18 cellular contexts compared by ENCODE assay signal in the genomic region with DNA sequence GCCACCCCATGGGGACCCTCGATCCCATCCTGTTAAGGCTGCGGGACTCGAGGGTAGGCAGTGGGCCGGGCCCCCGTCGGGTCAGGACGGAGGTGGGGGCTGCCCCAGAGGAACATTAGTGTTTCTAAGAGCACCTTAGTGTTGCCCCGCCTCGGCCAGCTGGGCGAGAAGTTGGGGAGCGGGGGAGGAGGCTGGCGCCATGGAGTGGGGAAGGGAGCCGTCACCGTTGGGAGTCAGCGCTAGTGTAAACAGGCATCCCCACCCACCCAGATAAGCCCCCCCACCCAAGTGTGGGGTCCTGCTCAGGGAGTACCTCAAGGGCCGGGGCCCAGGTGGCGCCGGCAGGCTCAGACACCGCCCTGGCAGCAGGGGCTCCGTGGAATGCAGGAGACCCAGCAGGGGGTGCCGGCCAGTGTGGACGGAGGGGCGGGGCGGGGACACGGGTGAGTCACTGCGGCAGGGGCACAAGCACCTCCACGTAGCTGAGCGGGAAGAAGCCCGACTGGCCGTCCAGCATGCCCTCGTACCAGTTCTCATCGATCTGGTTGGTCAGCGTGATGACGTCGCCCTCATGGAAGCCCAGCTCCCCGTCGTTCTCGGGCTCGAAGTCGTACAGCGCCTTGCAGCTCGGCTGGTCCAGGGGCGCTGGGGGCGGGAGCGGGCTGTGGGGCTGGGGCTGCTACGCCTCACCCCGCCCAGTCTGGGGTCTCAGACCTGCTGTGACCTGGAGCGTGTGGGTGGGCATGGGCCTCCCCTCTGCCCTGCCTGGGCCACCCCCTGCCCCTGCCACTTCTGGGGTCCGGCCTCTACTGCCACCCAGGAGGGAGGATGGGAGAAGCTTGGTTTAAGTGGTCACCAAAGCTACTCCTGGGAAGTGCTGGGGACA. TPM values are rescaled to one million over a fixed set of nuclear protein-coding genes. Genes with fewer than 3 reads are reported as not detected.
DNase-seq lines count a peak whose midpoint lies in the region; ATAC-seq, FAIRE-seq and TF ChIP-seq lines count a peak whose summit lies in the region.
"Had no signal": no experiment of that assay in that cellular context is flagged by ENCODE, and none has a peak within 500 bp of the region (broad histone marks: within the 10 kb centered on the region; RNA-seq: fewer than 3 reads in every experiment).

No MANE protein-coding gene starts in this region.

- H3K27ac Mint-ChIP-seq in chondrocyte (ENCODE audit: unreplicated experiment) = no peak overlapping the region

- H3K27me3 ChIP-seq in right cardiac atrium (ENCODE audit: control insufficient read depth, insufficient read depth) = no peaks in the 10 kb centered on the region
- H3K27me3 ChIP-seq in mesenchymal stem cell (ENCODE audit: control insufficient read depth in 1 of 2, insufficient read depth in 1 of 2, low read length in 2 of 2) = no peaks in the 10 kb centered on the region
- H3K27me3 ChIP-seq in vagina = no peaks in the 10 kb centered on the region
- H3K27me3 ChIP-seq: MG63, SJCRH30 had no signal

- no peak overlapping the region for H3K4me3 ChIP-seq in right cardiac atrium (ENCODE audit: low read length)
- no peak overlapping the region for H3K4me3 ChIP-seq in mesenchymal stem cell (ENCODE audit: insufficient read depth in 1 of 2, low read depth in 1 of 2, low read length in 2 of 2)
- no peak overlapping the region for H3K4me3 ChIP-seq in vagina
- H3K4me3 ChIP-seq: MG63, psoas muscle, SJCRH30 had no signal

- TF ChIP-seq POLR2A in vagina (IDR thresholded peaks at IDR 0.05) (no peak), H54 (IDR thresholded peaks at IDR 0.05; ENCODE audit: low read depth, low read length) (no peak)

- in situ Hi-C loops in ACHN (cut with HindIII; ENCODE audit: low pct_ligation_motif_present, low pct_unique_long_range_greater_than_20kb, low sequenced_read_pairs) = no loop called here

- H3K79me1 ChIP-seq in mesenchymal stem cell (replicated peaks; ENCODE audit: low read length, poor library complexity, severe bottlenecking) = peaks cover 21% of the 10 kb centered on the region

- H4K8ac ChIP-seq in mesenchymal stem cell (ENCODE audit: low read length) = no peak overlapping the region

- no peak overlapping the region for H3K4me2 ChIP-seq in mesenchymal stem cell (ENCODE audit: low read length, poor library complexity, severe bottlenecking)

- no peaks in the 10 kb centered on the region for H3K4me1 ChIP-seq in right cardiac atrium (ENCODE audit: control insufficient read depth, insufficient read depth, low read length)
- H3K4me1 ChIP-seq in mesenchymal stem cell (ENCODE audit: control insufficient read depth, insufficient read depth, low read depth, low read length) = peaks cover 50% of the 10 kb centered on the region
- no peaks in the 10 kb centered on the region for H3K4me1 ChIP-seq in vagina
- H3K4me1 ChIP-seq: psoas muscle, SJCRH30 had no signal

- intact Hi-C loops in right cardiac atrium (cut with DNase I) = no loop called here
- intact Hi-C loops in Right ventricle myocardium inferior (cut with DNase I) = no loop called here
- intact Hi-C loops in vagina (cut with DNase I) = no loop called here

- peak overlapping the region in 1 of 2 experiments; percentile 31 for H3K14ac ChIP-seq in mesenchymal stem cell (ENCODE audit: low read length in 2 of 2)

- H2BK12ac ChIP-seq in mesenchymal stem cell (ENCODE audit: low read length in 2 of 2) = no peak overlapping the region

- ATAC-seq in right cardiac atrium (no peak), Right ventricle myocardium inferior (no peak)

- H3K9me3 Mint-ChIP-seq in chondrocyte (ENCODE audit: low read depth) = no peaks in the 10 kb centered on the region
- H3K9me3 Mint-ChIP-seq: activated naive CD4-positive, alpha-beta T cell treated with anti-CD3 and anti-CD28 coated beads, Interleukin-2, amount 50 U/mL, for 72 hours; CD8-positive, alpha-beta memory T cell; T-helper 2 cell treated with Interferon-gamma antibody and Interleukin-4, amounts not matched to agents 5 μg/mL and 100 μg/mL, for 36 hours had no signal

- H3K23ac ChIP-seq in mesenchymal stem cell (ENCODE audit: low read length in 2 of 2) = no peak overlapping the region

- H2BK5ac ChIP-seq in mesenchymal stem cell (ENCODE audit: low read depth, low read length, poor library complexity, severe bottlenecking) = no peak overlapping the region

- H2AK5ac ChIP-seq in mesenchymal stem cell (ENCODE audit: low read length, severe bottlenecking) = peak overlapping the region; percentile 33

- DNase-seq in right cardiac atrium = peak in 2 of 3 donors; percentile 47 to 63
- no peak for DNase-seq in Right ventricle myocardium inferior (ENCODE audit: missing footprints)
- peak; percentile 86 for DNase-seq in chondrocyte (ENCODE audit: low spot score)
- no peak for DNase-seq in mesenchymal stem cell
- no peak for DNase-seq in vagina (ENCODE audit: extremely low spot score in 2 of 2)
- DNase-seq in GM19239 (ENCODE audit: insufficient read length, low spot score) = no peak
- DNase-seq in ACHN = no peak
- no peak for DNase-seq in H54 (ENCODE audit: insufficient read length, low spot score)
- DNase-seq: activated CD4-positive, alpha-beta T cell treated with anti-CD3 and anti-CD28 coated beads for 4 hours; activated T-cell treated with anti-CD3 and anti-CD28 coated beads for 4 hours; CD8-positive, alpha-beta memory T cell; EL; MG63; psoas muscle; SJCRH30 had no signal

- no peak overlapping the region for H2AFZ ChIP-seq in mesenchymal stem cell (ENCODE audit: low read depth, low read length)

- H3K27me3 Mint-ChIP-seq in chondrocyte (ENCODE audit: low read depth) = no peaks in the 10 kb centered on the region
- H3K27me3 Mint-ChIP-seq: CD8-positive, alpha-beta memory T cell had no signal

- H3K9me3 ChIP-seq in right cardiac atrium (ENCODE audit: control insufficient read depth, low read length) (no peaks in the 10 kb centered on the region), mesenchymal stem cell (ENCODE audit: control insufficient read depth, low read length) (no peaks in the 10 kb centered on the region), vagina (no peaks in the 10 kb centered on the region)
- H3K9me3 ChIP-seq: MG63, psoas muscle, SJCRH30 had no signal

- FAIRE-seq in GM19239 (lab: Jason Lieb, UNC) (no peak), H54 (lab: Jason Lieb, UNC) (no peak)
- FAIRE-seq: endothelial cell of umbilical vein had no signal

- H3K27ac ChIP-seq in right cardiac atrium (ENCODE audit: low read length) (no peak overlapping the region), mesenchymal stem cell (ENCODE audit: low read length, poor library complexity, severe bottlenecking) (peak overlapping the region; percentile 25), vagina (peak overlapping the region; percentile 17)
- H3K27ac ChIP-seq: psoas muscle, SJCRH30 had no signal

- WGBS in right cardiac atrium = 86% methylated on average over 49 of the region's 49 CpGs
- 91% methylated on average over 42 of the region's 49 CpGs for WGBS in mesenchymal stem cell

- no peak overlapping the region for H3K9ac ChIP-seq in mesenchymal stem cell (ENCODE audit: low read length)

- H2BK15ac ChIP-seq in mesenchymal stem cell (ENCODE audit: low read depth, poor library complexity, severe bottlenecking) = no peak overlapping the region

- TF ChIP-seq CTCF in chondrocyte (IDR thresholded peaks at IDR 0.05) (no peak), vagina (IDR thresholded peaks at IDR 0.05) (no peak)

- H3K18ac ChIP-seq in mesenchymal stem cell (ENCODE audit: low read depth in 1 of 2, low read length in 2 of 2) = no peak overlapping the region

- no peak overlapping the region for H3K4ac ChIP-seq in mesenchymal stem cell (ENCODE audit: low read depth in 1 of 2, low read length in 2 of 2)

- no peak overlapping the region for H2BK120ac ChIP-seq in mesenchymal stem cell (ENCODE audit: low read depth, low read length)

- peaks cover 5% of the 10 kb centered on the region for H3K36me3 Mint-ChIP-seq in chondrocyte (ENCODE audit: low read depth)
- H3K36me3 Mint-ChIP-seq: activated naive CD4-positive, alpha-beta T cell treated with anti-CD3 and anti-CD28 coated beads, Interleukin-2, amount 50 U/mL, for 72 hours had no signal

- H3K36me3 ChIP-seq in mesenchymal stem cell (ENCODE audit: control insufficient read depth in 1 of 2, insufficient read depth in 2 of 2, low read depth in 1 of 2, low read length in 2 of 2) = peaks cover 81 to 92% of the 10 kb centered on the region in 2 experiments
- peaks cover 0 to 63% of the 10 kb centered on the region in 2 donors for H3K36me3 ChIP-seq in vagina

- H3K4me3 Mint-ChIP-seq in chondrocyte (ENCODE audit: unreplicated experiment) = no peak overlapping the region
- H3K4me3 Mint-ChIP-seq: CD8-positive, alpha-beta memory T cell; T-helper 2 cell treated with Interferon-gamma antibody and Interleukin-4, amounts not matched to agents 5 μg/mL and 100 μg/mL, for 36 hours had no signal

- H3K4me1 Mint-ChIP-seq in chondrocyte (ENCODE audit: low read depth) = peaks cover 7% of the 10 kb centered on the region
- H3K4me1 Mint-ChIP-seq: CD8-positive, alpha-beta memory T cell had no signal

- no peak overlapping the region for H4K91ac ChIP-seq in mesenchymal stem cell (ENCODE audit: low read length)

RNA-seq across cellular contexts. Expression of a gene that starts 18.0 kb away (rescaled TPM):
- 10 to 100 TPM; 22.8 to 25.8 (median 25.2) TPM for total RNA-seq in right cardiac atrium
- polyA plus RNA-seq in right cardiac atrium = 24.9 TPM
- total RNA-seq in Right ventricle myocardium inferior = 21.0 TPM
- 13.6 to 14.9 TPM (median 14.1 TPM) in 3 replicates for total RNA-seq in chondrocyte
- polyA plus RNA-seq in mesenchymal stem cell (2013, experiment 1 of 2) = 6.9 TPM
- polyA plus RNA-seq in mesenchymal stem cell (2013, experiment 2 of 2) = 6.1 TPM
- 10.1 TPM for total RNA-seq in vagina

RNA-seq across cellular contexts. Expression of a gene that starts 22.8 kb away (rescaled TPM):
- total RNA-seq in right cardiac atrium (10 to 100 TPM in 3 of 4 donors, 1 to 10 TPM in 1; 6.7 to 13.9 (median 11.3) TPM), Right ventricle myocardium inferior (4.3 TPM), chondrocyte (0.85 to 2.0 TPM (median 1.0 TPM) in 3 replicates), vagina (29.2 TPM)
- 7.8 TPM for polyA plus RNA-seq in right cardiac atrium
- polyA plus RNA-seq in mesenchymal stem cell (2013, experiment 1 of 2) = 2.0 TPM
- 2.5 TPM for polyA plus RNA-seq in mesenchymal stem cell (2013, experiment 2 of 2)

RNA-seq across cellular contexts. Expression of a gene that starts 39.0 kb away (rescaled TPM):
- total RNA-seq in right cardiac atrium (10 to 100 TPM; 26.3 to 40.3 (median 31.8) TPM), Right ventricle myocardium inferior (22.0 TPM), chondrocyte (96.3 to 103 TPM (median 96.6 TPM) in 3 replicates), vagina (65.6 TPM)
- 27.7 TPM for polyA plus RNA-seq in right cardiac atrium
- polyA plus RNA-seq in mesenchymal stem cell (2013, experiment 1 of 2) = 108 TPM
- 106 TPM for polyA plus RNA-seq in mesenchymal stem cell (2013, experiment 2 of 2)

RNA-seq across cellular contexts. Expression of a gene that starts 41.0 kb away (rescaled TPM):
- total RNA-seq in right cardiac atrium = 1 to 10 TPM; 5.4 to 7.7 (median 6.2) TPM
- 4.3 TPM for polyA plus RNA-seq in right cardiac atrium
- 5.9 TPM for total RNA-seq in Right ventricle myocardium inferior
- total RNA-seq in chondrocyte = 6.6 to 20.5 TPM (median 7.1 TPM) in 3 replicates
- polyA plus RNA-seq in mesenchymal stem cell (2013, experiment 1 of 2) = 7.6 TPM
- polyA plus RNA-seq in mesenchymal stem cell (2013, experiment 2 of 2) = 6.3 TPM
- 21.4 TPM for total RNA-seq in vagina

RNA-seq across cellular contexts. Expression of a gene that starts 57.0 kb away (rescaled TPM):
- total RNA-seq in right cardiac atrium (not detected), Right ventricle myocardium inferior (not detected), chondrocyte (8.8 to 13.7 TPM (median 11.6 TPM) in 3 replicates), vagina (1.7 TPM)
- polyA plus RNA-seq in right cardiac atrium = not detected
- 3.4 TPM for polyA plus RNA-seq in mesenchymal stem cell (2013, experiment 1 of 2)
- polyA plus RNA-seq in mesenchymal stem cell (2013, experiment 2 of 2) = 2.6 TPM
- total RNA-seq: psoas muscle had no signal

Comparison
In these comparisons a context has a peak if more than half of its experiments do, and no peak if none do; other contexts are left out.
1. DNase-seq: peak in right cardiac atrium (2 of 3) and chondrocyte (single experiment); none in Right ventricle myocardium inferior (single experiment), mesenchymal stem cell (single experiment), vagina (0 of 2), GM19239 (single experiment), ACHN (single experiment) and H54 (single experiment).